In genomic region chr5:128988476-128988875, GRCh38 we compare ENCODE assay signal across 1 cellular context.
TF ChIP-seq lines count a peak whose summit lies in the region.

No MANE protein-coding gene starts in this region.

TF ChIP-seq in IMR-90, 13 proteins besides CTCF, POLR2A, EP300 and RAD21 (continued from another document):
- no peak for TF ChIP-seq RCOR1 (IDR thresholded peaks at IDR 0.05; ENCODE audit: insufficient replicate concordance, low read length)
- TF ChIP-seq MAFK (IDR thresholded peaks at IDR 0.05; ENCODE audit: low read depth, low read length), result no peak
- TF ChIP-seq RFX5 (IDR thresholded peaks at IDR 0.05; ENCODE audit: low read depth, low read length), result no peak
- no peak for TF ChIP-seq FOS (IDR thresholded peaks at IDR 0.05; ENCODE audit: low read depth, low read length)
- TF ChIP-seq NFE2L2 (IDR thresholded peaks at IDR 0.05; ENCODE audit: low read depth, low read length), result no peak
- no peak for TF ChIP-seq USF2 (IDR thresholded peaks at IDR 0.05; ENCODE audit: low read depth, low read length)
- TF ChIP-seq SMC3 (IDR thresholded peaks at IDR 0.05; ENCODE audit: low read depth, low read length), result no peak
- no peak for TF ChIP-seq CHD1 (IDR thresholded peaks at IDR 0.05; ENCODE audit: low read depth, low read length)
- no peak for TF ChIP-seq MXI1 (IDR thresholded peaks at IDR 0.05; ENCODE audit: borderline replicate concordance, low read depth, low read length)
- TF ChIP-seq BHLHE40 (IDR thresholded peaks at IDR 0.05; ENCODE audit: low read depth, low read length), result no peak
- TF ChIP-seq MAZ (IDR thresholded peaks at IDR 0.05; ENCODE audit: borderline replicate concordance, low read depth, low read length), result no peak
- TF ChIP-seq CEBPB (IDR thresholded peaks at IDR 0.05; ENCODE audit: low read depth, low read length), result no peak
